ENCODE assay signal across 1 cellular context in genomic region chr22:44684506-44685383, GRCh38.
TF ChIP-seq lines count a peak whose summit lies in the region.

No MANE protein-coding gene starts in this region.

TF ChIP-seq in K562, 482 proteins besides CTCF, POLR2A, EP300 and RAD21 (continued from another document):
- TF ChIP-seq NBN (IDR thresholded peaks at IDR 0.05; ENCODE audit: low read depth), result 0 out of 2 replicates have a peak, but pooled peaks have one; percentile 61
- no peak for TF ChIP-seq OTX1 (CRISPR knock-in tag; IDR thresholded peaks at IDR 0.05)
- peak; percentile 67 for TF ChIP-seq SMARCE1 (IDR thresholded peaks at IDR 0.05)
- TF ChIP-seq FOSL1 (tag; conservative IDR thresholded peaks at IDR 0.05), result peak; percentile 28; the same call in 1 of the 2 replicates
- peak; percentile 25 for TF ChIP-seq HMGN3 (IDR thresholded peaks at IDR 0.05; ENCODE audit: borderline replicate concordance, extremely low read depth, insufficient read length, low read depth, low read length)
- TF ChIP-seq DPF2 (IDR thresholded peaks at IDR 0.05), result peak; percentile 33; the same call in 1 of the 2 replicates
- peak; percentile 36 for TF ChIP-seq DACH1 (IDR thresholded peaks at IDR 0.05; ENCODE audit: partially characterized antibody)
- TF ChIP-seq RBM39 (optimal IDR thresholded peaks at IDR 0.05; ENCODE audit: low read depth, low read length), result no peak
